ENCODE assay signal across 8 cellular contexts in genomic region chr4:114694770-114695169, GRCh38.
A peak's percentile ranks its signal among the peaks of the same experiment; 100 is the strongest.
DNase-seq lines count a peak whose midpoint lies in the region; ATAC-seq and TF ChIP-seq lines count a peak whose summit lies in the region.

No MANE protein-coding gene starts in this region.

- ATAC-seq in GM23338 (no peak), HG03095 (IDR thresholded peaks at IDR 0.05; ENCODE audit: unreplicated experiment) (no peak), HG03159 (IDR thresholded peaks at IDR 0.05; ENCODE audit: unreplicated experiment) (no peak)

- H3K36me3 ChIP-seq in GM23338 (ENCODE audit: insufficient read depth), result no peaks in the 10 kb centered on the region

- no peak overlapping the region for H2AFZ ChIP-seq in GM23338

- no peak overlapping the region for H3K27ac Mint-ChIP-seq in GM23338
- H3K27ac Mint-ChIP-seq in chondrocyte (ENCODE audit: unreplicated experiment), result no peak overlapping the region

- H3F3A ChIP-seq in GM23338 (replicated peaks; ENCODE audit: low read depth), result no peaks in the 10 kb centered on the region

- H3K79me2 ChIP-seq in GM23338 (replicated peaks; ENCODE audit: insufficient read depth), result no peaks in the 10 kb centered on the region

- H3K9me2 ChIP-seq in GM23338 (ENCODE audit: insufficient read depth), result no peaks in the 10 kb centered on the region

- H3K27me3 Mint-ChIP-seq in GM23338 (ENCODE audit: insufficient read depth, low read depth, poor library complexity), result no peaks in the 10 kb centered on the region
- H3K27me3 Mint-ChIP-seq in chondrocyte (ENCODE audit: low read depth), result peaks cover 3% of the 10 kb centered on the region

- H3K36me3 Mint-ChIP-seq in GM23338 (ENCODE audit: low read depth), result no peaks in the 10 kb centered on the region
- H3K36me3 Mint-ChIP-seq in chondrocyte (ENCODE audit: low read depth), result no peaks in the 10 kb centered on the region

- H3K4me3 Mint-ChIP-seq in GM23338 (no peak overlapping the region), chondrocyte (ENCODE audit: unreplicated experiment) (no peak overlapping the region)

- no peak overlapping the region for H3K4me3 ChIP-seq in GM23338

- no peaks in the 10 kb centered on the region for H3K27me3 ChIP-seq in GM23338 (ENCODE audit: insufficient read depth)

- DNase-seq in DMS53 treated with DMSO at 0.1 percent for 48 hours (lab: John Stamatoyannopoulos, UW; ENCODE audit: unreplicated experiment), result peak; percentile 22
- peak; percentile 62 for DNase-seq in GM23338 (ENCODE audit: low spot score)
- DNase-seq in NCI-H2227 treated with DMSO at 0.1 percent for 48 hours (lab: John Stamatoyannopoulos, UW), result peak; percentile 25
- no peak for DNase-seq in chondrocyte (ENCODE audit: low spot score)
- peak; percentile 44 for DNase-seq in myocyte (ENCODE audit: low read depth)
- DNase-seq in NCI-H128 (lab: John Stamatoyannopoulos, UW; ENCODE audit: unreplicated experiment), result no peak

- H3K9me3 Mint-ChIP-seq in GM23338 (no peaks in the 10 kb centered on the region), chondrocyte (ENCODE audit: low read depth) (no peaks in the 10 kb centered on the region)

- no peaks in the 10 kb centered on the region for H4K20me1 ChIP-seq in GM23338 (replicated peaks; ENCODE audit: insufficient read depth)

- no peak overlapping the region for H3K27ac ChIP-seq in GM23338 (ENCODE audit: low read depth)

- no peak overlapping the region for H3K4me2 ChIP-seq in GM23338

- TF ChIP-seq CTCF in GM23338 (conservative IDR thresholded peaks at IDR 0.05; ENCODE audit: low read depth in 2 of 2), result peak; percentile 70 to 83
- peak; percentile 91 for TF ChIP-seq CTCF in chondrocyte (IDR thresholded peaks at IDR 0.05)

- H3K4me1 Mint-ChIP-seq in GM23338, result no peaks in the 10 kb centered on the region; the same call in 2 of the 3 replicates
- H3K4me1 Mint-ChIP-seq in chondrocyte (ENCODE audit: low read depth), result peaks cover 6% of the 10 kb centered on the region

- no peaks in the 10 kb centered on the region for H3K4me1 ChIP-seq in GM23338 (ENCODE audit: insufficient read depth)

TF ChIP-seq in GM23338, 12 proteins besides CTCF, POLR2A, EP300 and RAD21:
- TF ChIP-seq NANOG (IDR thresholded peaks at IDR 0.05; ENCODE audit: borderline replicate concordance), result no peak
- no peak for TF ChIP-seq ZNF114 (CRISPR knock-in tag; IDR thresholded peaks at IDR 0.05)
- TF ChIP-seq, protein P1, sequence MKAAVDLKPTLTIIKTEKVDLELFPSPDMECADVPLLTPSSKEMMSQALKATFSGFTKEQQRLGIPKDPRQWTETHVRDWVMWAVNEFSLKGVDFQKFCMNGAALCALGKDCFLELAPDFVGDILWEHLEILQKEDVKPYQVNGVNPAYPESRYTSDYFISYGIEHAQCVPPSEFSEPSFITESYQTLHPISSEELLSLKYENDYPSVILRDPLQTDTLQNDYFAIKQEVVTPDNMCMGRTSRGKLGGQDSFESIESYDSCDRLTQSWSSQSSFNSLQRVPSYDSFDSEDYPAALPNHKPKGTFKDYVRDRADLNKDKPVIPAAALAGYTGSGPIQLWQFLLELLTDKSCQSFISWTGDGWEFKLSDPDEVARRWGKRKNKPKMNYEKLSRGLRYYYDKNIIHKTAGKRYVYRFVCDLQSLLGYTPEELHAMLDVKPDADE (IDR thresholded peaks at IDR 0.05), result no peak
- TF ChIP-seq ZNF462 (CRISPR knock-in tag; IDR thresholded peaks at IDR 0.05), result no peak
- TF ChIP-seq CREB1 (CRISPR knock-in tag; IDR thresholded peaks at IDR 0.05; ENCODE audit: low read depth), result no peak
- TF ChIP-seq ZNF331 (CRISPR knock-in tag; IDR thresholded peaks at IDR 0.05; ENCODE audit: low read depth), result no peak
- TF ChIP-seq EZH2phosphoT487 (IDR thresholded peaks at IDR 0.05; ENCODE audit: unreplicated experiment), result no peak

Comparison
In these comparisons a context has a peak if more than half of its experiments do, and no peak if none do; other contexts are left out.
1. DNase-seq: peak in DMS53 treated with DMSO at 0.1 percent for 48 hours (single experiment), GM23338 (single experiment), NCI-H2227 treated with DMSO at 0.1 percent for 48 hours (single experiment) and myocyte (single experiment); none in chondrocyte (single experiment) and NCI-H128 (single experiment).